11 cellular contexts compared by ENCODE assay signal in genomic region chr22:35411112-35411511, GRCh38. TPM values are rescaled to one million over a fixed set of nuclear protein-coding genes. Genes with fewer than 3 reads are reported as not detected.
A peak's percentile ranks its signal among the peaks of the same experiment; 100 is the strongest.
DNase-seq lines count a peak whose midpoint lies in the region; ATAC-seq and TF ChIP-seq lines count a peak whose summit lies in the region.
"Had no signal": no experiment of that assay in that cellular context is flagged by ENCODE, and none has a peak within 500 bp of the region (broad histone marks: within the 10 kb centered on the region; RNA-seq: fewer than 3 reads in every experiment).

No MANE protein-coding gene starts in this region.

- H3K27me3 Mint-ChIP-seq in stimulated activated naive B cell treated with anti-CD40 and anti-IgM and Interleukin-4, amounts not matched to agents 10 μg/mL and 1 μg/mL and 100 μg/mL, for 72 hours, result no peaks in the 10 kb centered on the region

- H3K4me3 ChIP-seq in choroid plexus epithelial cell (ENCODE audit: low read depth, low read length), result no peak overlapping the region
- no peak overlapping the region for H3K4me3 ChIP-seq in foreskin fibroblast (ENCODE audit: low read depth in 1 of 2, low read length in 2 of 2)

- H3K4me1 Mint-ChIP-seq in stimulated activated naive B cell treated with anti-CD40 and anti-IgM and Interleukin-4, amounts not matched to agents 10 μg/mL and 1 μg/mL and 100 μg/mL, for 72 hours, result peaks cover 43 to 67% of the 10 kb centered on the region in 2 donors

- peak overlapping the region; percentile 99 for H3K27ac Mint-ChIP-seq in stimulated activated naive B cell treated with anti-CD40 and anti-IgM and Interleukin-4, amounts not matched to agents 10 μg/mL and 1 μg/mL and 100 μg/mL, for 72 hours

- no peak for DNase-seq in Right ventricle myocardium superior
- DNase-seq in cardiac septum (ENCODE audit: low spot score), result no peak
- DNase-seq in choroid plexus epithelial cell (ENCODE audit: low read depth), result no peak
- DNase-seq in stimulated activated naive B cell treated with anti-CD40 and anti-IgM and Interleukin-4, amounts not matched to agents 10 μg/mL and 1 μg/mL and 100 μg/mL, for 72 hours, result peak; percentile 71
- no peak for DNase-seq in foreskin fibroblast
- DNase-seq in NCI-H1048 (lab: John Stamatoyannopoulos, UW), result no peak
- no peak for DNase-seq in NOMO-1 treated with DMSO at 0.1 percent for 48 hours (lab: John Stamatoyannopoulos, UW; ENCODE audit: unreplicated experiment)
- DNase-seq: BE2C; NCI-H1105 treated with DMSO at 0.1 percent for 48 hours; stimulated activated CD4-positive, alpha-beta T cell treated with anti-CD3 and anti-CD28 coated beads, Interleukin-4, amount 100 ng/mL, for 24 hours had no signal

- TF ChIP-seq CTCF in choroid plexus epithelial cell (conservative IDR thresholded peaks at IDR 0.05; ENCODE audit: low read depth, low read length) (peak; percentile 39), foreskin fibroblast (IDR thresholded peaks at IDR 0.05; ENCODE audit: low read depth, low read length) (no peak)

- H3K36me3 Mint-ChIP-seq in stimulated activated naive B cell treated with anti-CD40 and anti-IgM and Interleukin-4, amounts not matched to agents 10 μg/mL and 1 μg/mL and 100 μg/mL, for 72 hours, result peaks cover 67 to 78% of the 10 kb centered on the region in 2 donors

- peak overlapping the region; percentile 86 to 89 for H3K4me3 Mint-ChIP-seq in stimulated activated naive B cell treated with anti-CD40 and anti-IgM and Interleukin-4, amounts not matched to agents 10 μg/mL and 1 μg/mL and 100 μg/mL, for 72 hours

- no peaks in the 10 kb centered on the region for H3K9me3 Mint-ChIP-seq in stimulated activated naive B cell treated with anti-CD40 and anti-IgM and Interleukin-4, amounts not matched to agents 10 μg/mL and 1 μg/mL and 100 μg/mL, for 72 hours

- ATAC-seq in Right ventricle myocardium superior (ENCODE audit: poor library complexity) (peak; percentile 23), HG03432 (IDR thresholded peaks at IDR 0.05; ENCODE audit: unreplicated experiment) (peak; percentile 21)
- ATAC-seq in stimulated activated naive B cell treated with anti-CD40 and anti-IgM and Interleukin-4, amounts not matched to agents 10 μg/mL and 1 μg/mL and 100 μg/mL, for 72 hours (replicated peaks), result peak; percentile 48 to 52

- intact Hi-C loops in Right ventricle myocardium superior (cut with DNase I) (no loop called here), cardiac septum (cut with DNase I) (no loop called here)

RNA-seq across cellular contexts. Expression of gene MCM5, which starts 11.2 kb away (rescaled TPM):
- total RNA-seq in Right ventricle myocardium superior (10.2 TPM), cardiac septum (9.0 TPM)

RNA-seq across cellular contexts. Expression of gene HMOX1, which starts 30.2 kb away (rescaled TPM):
- total RNA-seq in Right ventricle myocardium superior (4.8 TPM), cardiac septum (17.3 TPM)
